ENCODE assay signal across 1 cellular context in the genomic region with DNA sequence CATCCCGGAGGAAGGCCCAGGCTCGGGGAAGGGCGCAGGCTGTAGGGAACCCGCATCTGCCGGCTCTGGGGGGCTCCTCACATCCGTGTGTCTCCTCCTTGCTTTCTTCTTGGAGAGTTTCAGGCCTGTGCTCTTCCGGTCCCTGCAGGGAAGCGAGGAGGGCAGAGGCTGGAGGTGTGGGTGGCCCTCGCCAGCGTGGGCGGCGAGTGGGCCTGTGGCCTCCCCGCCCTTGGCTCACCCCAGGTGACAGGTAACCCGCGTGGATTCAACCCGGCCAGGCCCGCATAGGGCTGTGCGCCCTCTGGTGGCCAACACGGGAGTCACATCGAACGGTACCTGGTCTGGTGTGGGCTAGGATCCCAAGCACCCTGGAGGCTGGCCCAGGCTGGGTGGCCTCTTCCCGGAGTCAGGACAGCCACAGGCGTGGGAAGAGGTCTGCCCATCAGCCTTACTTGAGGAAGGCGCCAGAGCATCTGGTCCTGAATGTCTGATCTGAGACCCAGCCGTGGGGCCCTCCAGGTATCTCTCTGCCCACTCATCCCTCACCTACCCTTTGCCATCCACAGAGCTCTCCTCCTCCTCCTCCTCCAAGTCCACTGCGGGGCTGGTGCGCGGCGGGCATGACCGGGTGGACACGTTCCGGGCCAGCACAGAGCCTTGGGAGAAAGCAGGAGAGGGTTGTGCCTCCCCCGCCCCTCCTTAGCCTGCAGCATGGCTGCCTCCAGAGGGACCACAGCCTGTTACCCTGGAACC.
TF ChIP-seq lines count a peak whose summit lies in the region.

No MANE protein-coding gene starts in this region.

TF ChIP-seq in HepG2, 621 proteins besides CTCF, POLR2A, EP300 and RAD21 (continued from another document):
- TF ChIP-seq, protein P1, sequence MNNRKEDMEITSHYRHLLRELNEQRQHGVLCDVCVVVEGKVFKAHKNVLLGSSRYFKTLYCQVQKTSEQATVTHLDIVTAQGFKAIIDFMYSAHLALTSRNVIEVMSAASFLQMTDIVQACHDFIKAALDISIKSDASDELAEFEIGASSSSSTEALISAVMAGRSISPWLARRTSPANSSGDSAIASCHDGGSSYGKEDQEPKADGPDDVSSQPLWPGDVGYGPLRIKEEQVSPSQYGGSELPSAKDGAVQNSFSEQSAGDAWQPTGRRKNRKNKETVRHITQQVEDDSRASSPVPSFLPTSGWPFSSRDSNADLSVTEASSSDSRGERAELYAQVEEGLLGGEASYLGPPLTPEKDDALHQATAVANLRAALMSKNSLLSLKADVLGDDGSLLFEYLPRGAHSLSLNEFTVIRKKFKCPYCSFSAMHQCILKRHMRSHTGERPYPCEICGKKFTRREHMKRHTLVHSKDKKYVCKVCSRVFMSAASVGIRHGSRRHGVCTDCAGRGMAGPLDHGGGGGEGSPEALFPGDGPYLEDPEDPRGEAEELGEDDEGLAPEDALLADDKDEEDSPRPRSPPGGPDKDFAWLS (CRISPR knock-in tag; IDR thresholded peaks at IDR 0.05; ENCODE audit: borderline replicate concordance) = no peak
- TF ChIP-seq ELF1 (CRISPR knock-in tag; IDR thresholded peaks at IDR 0.05) (0 out of 2 replicates have a peak, but pooled peaks have one; percentile 13), LCORL (IDR thresholded peaks at IDR 0.05) (no peak), LCORL (CRISPR knock-in tag; IDR thresholded peaks at IDR 0.05) (0 out of 2 replicates have a peak, but pooled peaks have one; percentile 32), ZNF333 (CRISPR knock-in tag; IDR thresholded peaks at IDR 0.05; ENCODE audit: borderline replicate concordance) (no peak), JUNB (CRISPR knock-in tag; IDR thresholded peaks at IDR 0.05; ENCODE audit: borderline replicate concordance) (no peak), MAZ (IDR thresholded peaks at IDR 0.05; ENCODE audit: borderline replicate concordance, low read depth, low read length) (no peak), MAZ (CRISPR knock-in tag; IDR thresholded peaks at IDR 0.05; ENCODE audit: low read depth) (no peak), POGZ (CRISPR knock-in tag; IDR thresholded peaks at IDR 0.05) (no peak), CBFB (CRISPR knock-in tag; IDR thresholded peaks at IDR 0.05) (0 out of 2 replicates have a peak, but pooled peaks have one; percentile 32), MXI1 (IDR thresholded peaks at IDR 0.05; ENCODE audit: borderline replicate concordance, low read depth, low read length) (0 out of 3 replicates have a peak, but pooled peaks have one; percentile 15), SALL1 (CRISPR knock-in tag; IDR thresholded peaks at IDR 0.05) (peak; percentile 48; the same call in 1 of the 2 replicates), ZNF883 (CRISPR knock-in tag; IDR thresholded peaks at IDR 0.05; ENCODE audit: not compliant biosample characterization) (peak; percentile 44), KDM2A (CRISPR knock-in tag; IDR thresholded peaks at IDR 0.05; ENCODE audit: borderline replicate concordance, low read depth) (peak; percentile 54; the same call in 1 of the 2 replicates), ATM (IDR thresholded peaks at IDR 0.05; ENCODE audit: borderline replicate concordance) (no peak)
- TF ChIP-seq, protein P2, sequence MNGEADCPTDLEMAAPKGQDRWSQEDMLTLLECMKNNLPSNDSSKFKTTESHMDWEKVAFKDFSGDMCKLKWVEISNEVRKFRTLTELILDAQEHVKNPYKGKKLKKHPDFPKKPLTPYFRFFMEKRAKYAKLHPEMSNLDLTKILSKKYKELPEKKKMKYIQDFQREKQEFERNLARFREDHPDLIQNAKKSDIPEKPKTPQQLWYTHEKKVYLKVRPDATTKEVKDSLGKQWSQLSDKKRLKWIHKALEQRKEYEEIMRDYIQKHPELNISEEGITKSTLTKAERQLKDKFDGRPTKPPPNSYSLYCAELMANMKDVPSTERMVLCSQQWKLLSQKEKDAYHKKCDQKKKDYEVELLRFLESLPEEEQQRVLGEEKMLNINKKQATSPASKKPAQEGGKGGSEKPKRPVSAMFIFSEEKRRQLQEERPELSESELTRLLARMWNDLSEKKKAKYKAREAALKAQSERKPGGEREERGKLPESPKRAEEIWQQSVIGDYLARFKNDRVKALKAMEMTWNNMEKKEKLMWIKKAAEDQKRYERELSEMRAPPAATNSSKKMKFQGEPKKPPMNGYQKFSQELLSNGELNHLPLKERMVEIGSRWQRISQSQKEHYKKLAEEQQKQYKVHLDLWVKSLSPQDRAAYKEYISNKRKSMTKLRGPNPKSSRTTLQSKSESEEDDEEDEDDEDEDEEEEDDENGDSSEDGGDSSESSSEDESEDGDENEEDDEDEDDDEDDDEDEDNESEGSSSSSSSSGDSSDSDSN (CRISPR knock-in tag; IDR thresholded peaks at IDR 0.05) = peak; percentile 56
- TF ChIP-seq, protein P3, sequence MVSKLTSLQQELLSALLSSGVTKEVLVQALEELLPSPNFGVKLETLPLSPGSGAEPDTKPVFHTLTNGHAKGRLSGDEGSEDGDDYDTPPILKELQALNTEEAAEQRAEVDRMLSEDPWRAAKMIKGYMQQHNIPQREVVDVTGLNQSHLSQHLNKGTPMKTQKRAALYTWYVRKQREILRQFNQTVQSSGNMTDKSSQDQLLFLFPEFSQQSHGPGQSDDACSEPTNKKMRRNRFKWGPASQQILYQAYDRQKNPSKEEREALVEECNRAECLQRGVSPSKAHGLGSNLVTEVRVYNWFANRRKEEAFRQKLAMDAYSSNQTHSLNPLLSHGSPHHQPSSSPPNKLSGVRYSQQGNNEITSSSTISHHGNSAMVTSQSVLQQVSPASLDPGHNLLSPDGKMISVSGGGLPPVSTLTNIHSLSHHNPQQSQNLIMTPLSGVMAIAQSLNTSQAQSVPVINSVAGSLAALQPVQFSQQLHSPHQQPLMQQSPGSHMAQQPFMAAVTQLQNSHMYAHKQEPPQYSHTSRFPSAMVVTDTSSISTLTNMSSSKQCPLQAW (CRISPR knock-in tag; IDR thresholded peaks at IDR 0.05) = peak; percentile 62
- TF ChIP-seq, protein P4, sequence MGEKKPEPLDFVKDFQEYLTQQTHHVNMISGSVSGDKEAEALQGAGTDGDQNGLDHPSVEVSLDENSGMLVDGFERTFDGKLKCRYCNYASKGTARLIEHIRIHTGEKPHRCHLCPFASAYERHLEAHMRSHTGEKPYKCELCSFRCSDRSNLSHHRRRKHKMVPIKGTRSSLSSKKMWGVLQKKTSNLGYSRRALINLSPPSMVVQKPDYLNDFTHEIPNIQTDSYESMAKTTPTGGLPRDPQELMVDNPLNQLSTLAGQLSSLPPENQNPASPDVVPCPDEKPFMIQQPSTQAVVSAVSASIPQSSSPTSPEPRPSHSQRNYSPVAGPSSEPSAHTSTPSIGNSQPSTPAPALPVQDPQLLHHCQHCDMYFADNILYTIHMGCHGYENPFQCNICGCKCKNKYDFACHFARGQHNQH (CRISPR knock-in tag; IDR thresholded peaks at IDR 0.05) = 0 out of 2 replicates have a peak, but pooled peaks have one; percentile 25
- TF ChIP-seq, protein P5, sequence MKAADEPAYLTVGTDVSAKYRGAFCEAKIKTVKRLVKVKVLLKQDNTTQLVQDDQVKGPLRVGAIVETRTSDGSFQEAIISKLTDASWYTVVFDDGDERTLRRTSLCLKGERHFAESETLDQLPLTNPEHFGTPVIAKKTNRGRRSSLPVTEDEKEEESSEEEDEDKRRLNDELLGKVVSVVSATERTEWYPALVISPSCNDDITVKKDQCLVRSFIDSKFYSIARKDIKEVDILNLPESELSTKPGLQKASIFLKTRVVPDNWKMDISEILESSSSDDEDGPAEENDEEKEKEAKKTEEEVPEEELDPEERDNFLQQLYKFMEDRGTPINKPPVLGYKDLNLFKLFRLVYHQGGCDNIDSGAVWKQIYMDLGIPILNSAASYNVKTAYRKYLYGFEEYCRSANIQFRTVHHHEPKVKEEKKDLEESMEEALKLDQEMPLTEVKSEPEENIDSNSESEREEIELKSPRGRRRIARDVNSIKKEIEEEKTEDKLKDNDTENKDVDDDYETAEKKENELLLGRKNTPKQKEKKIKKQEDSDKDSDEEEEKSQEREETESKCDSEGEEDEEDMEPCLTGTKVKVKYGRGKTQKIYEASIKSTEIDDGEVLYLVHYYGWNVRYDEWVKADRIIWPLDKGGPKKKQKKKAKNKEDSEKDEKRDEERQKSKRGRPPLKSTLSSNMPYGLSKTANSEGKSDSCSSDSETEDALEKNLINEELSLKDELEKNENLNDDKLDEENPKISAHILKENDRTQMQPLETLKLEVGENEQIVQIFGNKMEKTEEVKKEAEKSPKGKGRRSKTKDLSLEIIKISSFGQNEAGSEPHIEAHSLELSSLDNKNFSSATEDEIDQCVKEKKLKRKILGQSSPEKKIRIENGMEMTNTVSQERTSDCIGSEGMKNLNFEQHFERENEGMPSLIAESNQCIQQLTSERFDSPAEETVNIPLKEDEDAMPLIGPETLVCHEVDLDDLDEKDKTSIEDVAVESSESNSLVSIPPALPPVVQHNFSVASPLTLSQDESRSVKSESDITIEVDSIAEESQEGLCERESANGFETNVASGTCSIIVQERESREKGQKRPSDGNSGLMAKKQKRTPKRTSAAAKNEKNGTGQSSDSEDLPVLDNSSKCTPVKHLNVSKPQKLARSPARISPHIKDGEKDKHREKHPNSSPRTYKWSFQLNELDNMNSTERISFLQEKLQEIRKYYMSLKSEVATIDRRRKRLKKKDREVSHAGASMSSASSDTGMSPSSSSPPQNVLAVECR (CRISPR knock-in tag; IDR thresholded peaks at IDR 0.05; ENCODE audit: borderline replicate concordance) = peak; percentile 36; the same call in 1 of the 2 replicates
